Comparison of ENCODE assay signal across 9 cellular contexts in genomic region chr13:99432637-99433542, GRCh38.
DNase-seq lines count a peak whose midpoint lies in the region; ATAC-seq and TF ChIP-seq lines count a peak whose summit lies in the region.
"Had no signal": no experiment of that assay in that cellular context is flagged by ENCODE, and none has a peak within 500 bp of the region (broad histone marks: within the 10 kb centered on the region; RNA-seq: fewer than 3 reads in every experiment).

No MANE protein-coding gene starts in this region.

- no peaks in the 10 kb centered on the region for H3K9me2 ChIP-seq in Karpas-422 (replicated peaks; ENCODE audit: insufficient read depth, low read length)

- DNase-seq in Daoy (ENCODE audit: low read depth) (peak; percentile 77), Karpas-422 (no peak), dorsolateral prefrontal cortex (peak in 6 of 10 donors; percentile 40 to 67 (median 50)), mesothelial cell of epicardium (ENCODE audit: low spot score in 2 of 2, unreplicated experiment in 2 of 2) (no peak), cerebellar cortex (ENCODE audit: low spot score) (no peak)
- DNase-seq in activated CD4-positive, alpha-beta T cell treated with anti-CD3 and anti-CD28 coated beads, Interleukin-2, amount 50 U/mL, for 24 hours (ENCODE audit: low read depth in 1 of 2, low spot score in 1 of 2) = peak; percentile 64 to 90
- DNase-seq in stimulated activated CD8-positive, alpha-beta memory T cell treated with anti-CD3 and anti-CD28 coated beads, Interleukin-4, amount 100 ng/mL, for 24 hours (ENCODE audit: low read depth) = peak; percentile 82

- H3K4me3 Mint-ChIP-seq in mesothelial cell of epicardium = peak overlapping the region; percentile 33

- ATAC-seq in GM21786 (IDR thresholded peaks at IDR 0.05; ENCODE audit: unreplicated experiment) = peak; percentile 51

- H3K36me3 ChIP-seq in Karpas-422 (ENCODE audit: insufficient read depth, low read length) = no peaks in the 10 kb centered on the region

- H3K27me3 ChIP-seq in Karpas-422 (ENCODE audit: low read length) (no peaks in the 10 kb centered on the region), dorsolateral prefrontal cortex (no peaks in the 10 kb centered on the region)

- H3K9me3 ChIP-seq in Karpas-422 (ENCODE audit: low read length) = no peaks in the 10 kb centered on the region

- H2AFZ ChIP-seq in Karpas-422 (ENCODE audit: low read length) = no peak overlapping the region

- H3K36me3 Mint-ChIP-seq in mesothelial cell of epicardium = no peaks in the 10 kb centered on the region

- H3K27ac ChIP-seq in Karpas-422 (ENCODE audit: low read length) (no peak overlapping the region), dorsolateral prefrontal cortex (peak overlapping the region in 5 of 59 donors; percentile 8 to 26 (median 21))
- H3K27ac ChIP-seq: SK-N-MC had no signal

- peaks cover 2% of the 10 kb centered on the region for H3K9me3 Mint-ChIP-seq in mesothelial cell of epicardium

- intact Hi-C loops in dorsolateral prefrontal cortex (cut with DNase I) = no loop called here

- peaks cover 17% of the 10 kb centered on the region for H3K4me1 Mint-ChIP-seq in mesothelial cell of epicardium

- H3K79me2 ChIP-seq in Karpas-422 (ENCODE audit: low read length) = no peaks in the 10 kb centered on the region

- H3K27me3 Mint-ChIP-seq in mesothelial cell of epicardium (ENCODE audit: low read depth) = peaks cover 2% of the 10 kb centered on the region

- no peak overlapping the region for H3K27ac Mint-ChIP-seq in mesothelial cell of epicardium

- no peak overlapping the region for H3K9ac ChIP-seq in Karpas-422 (ENCODE audit: low read length)

- no peaks in the 10 kb centered on the region for H4K20me1 ChIP-seq in Karpas-422 (ENCODE audit: insufficient read depth, low read depth, low read length)

- TF ChIP-seq CTCF in dorsolateral prefrontal cortex (IDR thresholded peaks at IDR 0.05 in 54 of 56, conservative IDR thresholded peaks at IDR 0.05 in 2 of 56; ENCODE audit: low read depth in 1 of 56, partially characterized antibody in 56 of 56) = no peak
- TF ChIP-seq CTCF in mesothelial cell of epicardium (IDR thresholded peaks at IDR 0.05; ENCODE audit: unreplicated experiment) = no peak

- H3K4me2 ChIP-seq in Karpas-422 (ENCODE audit: low read depth, low read length, poor library complexity, severe bottlenecking) = peak overlapping the region; percentile 33

- H3K4me3 ChIP-seq in Karpas-422 (ENCODE audit: low read length) (no peak overlapping the region; the same call in 1 of the 2 replicates), dorsolateral prefrontal cortex (peak overlapping the region in 38 of 59 donors; percentile 5 to 51 (median 26))
- H3K4me3 ChIP-seq: SK-N-MC had no signal

- peaks cover 34% of the 10 kb centered on the region for H3K4me1 ChIP-seq in Karpas-422 (ENCODE audit: low read length)

Comparison
In these comparisons a context has a peak if more than half of its experiments do, and no peak if none do; other contexts are left out.
1. DNase-seq: peak in Daoy (single experiment), activated CD4-positive, alpha-beta T cell treated with anti-CD3 and anti-CD28 coated beads, Interleukin-2, amount 50 U/mL, for 24 hours (2 of 2), dorsolateral prefrontal cortex (6 of 10) and stimulated activated CD8-positive, alpha-beta memory T cell treated with anti-CD3 and anti-CD28 coated beads, Interleukin-4, amount 100 ng/mL, for 24 hours (single experiment); none in Karpas-422 (single experiment), mesothelial cell of epicardium (0 of 2) and cerebellar cortex (single experiment).